Comparison of ENCODE assay signal across 8 cellular contexts in genomic region chr6:73519943-73520687, GRCh38. TPM values are rescaled to one million over a fixed set of nuclear protein-coding genes. Genes with fewer than 3 reads are reported as not detected.
DNase-seq lines count a peak whose midpoint lies in the region; ATAC-seq and TF ChIP-seq lines count a peak whose summit lies in the region.

No MANE protein-coding gene starts in this region.

- no peak for TF ChIP-seq CTCF in kidney epithelial cell (IDR thresholded peaks at IDR 0.05; ENCODE audit: insufficient read depth, low read length, poor library complexity, severe bottlenecking)

- peak overlapping the region; percentile 70 for H3K4me3 ChIP-seq in kidney epithelial cell (ENCODE audit: low read depth, low read length)

- no peak for ATAC-seq in HG03457 (IDR thresholded peaks at IDR 0.05; ENCODE audit: unreplicated experiment)

- peak; percentile 27 for DNase-seq in NCI-H2107 (lab: John Stamatoyannopoulos, UW)
- DNase-seq in NCI-H2107 treated with DMSO at 0.1 percent for 48 hours (lab: John Stamatoyannopoulos, UW; ENCODE audit: unreplicated experiment), result no peak
- DNase-seq in NCI-H1417 treated with DMSO at 0.1 percent for 48 hours (lab: John Stamatoyannopoulos, UW), result peak; percentile 9
- peak; percentile 77 for DNase-seq in activated CD4-positive, alpha-beta T cell treated with anti-CD3 and anti-CD28 coated beads for 1 hour
- peak; percentile 60 for DNase-seq in cerebellar cortex (ENCODE audit: low spot score)
- DNase-seq in kidney epithelial cell (ENCODE audit: low read depth), result no peak
- DNase-seq in stimulated activated CD4-positive, alpha-beta T cell treated with anti-CD3 and anti-CD28 coated beads, Interleukin-12 subunit alpha, Interleukin-12 subunit beta, amount 100 ng/mL, for 48 hours (ENCODE audit: low read depth in 2 of 3, low spot score in 1 of 3), result peak; percentile 72 to 81 (median 76)

- no peaks in the 10 kb centered on the region for H3K27me3 ChIP-seq in kidney epithelial cell (ENCODE audit: control insufficient read depth, insufficient read depth, low read length)

- peaks cover 7% of the 10 kb centered on the region for H3K36me3 ChIP-seq in kidney epithelial cell (ENCODE audit: control insufficient read depth, insufficient read depth, low read length)

RNA-seq across cellular contexts. Expression of gene EEF1A1, which starts 0.7 kb away (rescaled TPM):
- 16,505 and 18,187 TPM in 2 replicates for total RNA-seq in kidney epithelial cell

RNA-seq across cellular contexts. Expression of gene MTO1, which starts 58.6 kb away (rescaled TPM):
- 27.5 and 34.9 TPM in 2 replicates for total RNA-seq in kidney epithelial cell

Comparison
In these comparisons a context has a peak if more than half of its experiments do, and no peak if none do; other contexts are left out.
1. DNase-seq: peak in NCI-H2107 (single experiment), NCI-H1417 treated with DMSO at 0.1 percent for 48 hours (single experiment), activated CD4-positive, alpha-beta T cell treated with anti-CD3 and anti-CD28 coated beads for 1 hour (single experiment), cerebellar cortex (single experiment) and stimulated activated CD4-positive, alpha-beta T cell treated with anti-CD3 and anti-CD28 coated beads, Interleukin-12 subunit alpha, Interleukin-12 subunit beta, amount 100 ng/mL, for 48 hours (3 of 3); none in NCI-H2107 treated with DMSO at 0.1 percent for 48 hours (single experiment) and kidney epithelial cell (single experiment).